In genomic region chr6:84442241-84442640, GRCh38 we compare ENCODE assay signal across 21 cellular contexts.
"Had no signal": no experiment of that assay in that cellular context is flagged by ENCODE, and none has a peak within 500 bp of the region (broad histone marks: within the 10 kb centered on the region; RNA-seq: fewer than 3 reads in every experiment).

No MANE protein-coding gene starts in this region.

- H3K27me3 ChIP-seq: SJSA1 had no signal

- H3K36me3 ChIP-seq: SJSA1 had no signal

- H3K4me3 ChIP-seq: SJSA1, SK-N-MC had no signal

- H3K9me3 ChIP-seq: SJSA1 had no signal

- H3K27ac ChIP-seq: SJSA1, SK-N-MC had no signal

- DNase-seq: IMR-90, Karpas-422, KG1, MM.1S, NCI-H1092 treated with DMSO at 0.1 percent for 48 hours, NCI-H1436, NCI-H187, NCI-H2029, NCI-H2081 treated with DMSO at 0.1 percent for 48 hours, NCI-H2171, NCI-H226, NCI-H446, NCI-H510A, NCI-H524 treated with DMSO at 0.1 percent for 48 hours, NCI-H69, NCI-H774, Right ventricle myocardium superior, RPMI8226, SIG-M5 had no signal

- H3K4me1 ChIP-seq: SJSA1 had no signal
